8 cellular contexts compared by ENCODE assay signal in the genomic region with DNA sequence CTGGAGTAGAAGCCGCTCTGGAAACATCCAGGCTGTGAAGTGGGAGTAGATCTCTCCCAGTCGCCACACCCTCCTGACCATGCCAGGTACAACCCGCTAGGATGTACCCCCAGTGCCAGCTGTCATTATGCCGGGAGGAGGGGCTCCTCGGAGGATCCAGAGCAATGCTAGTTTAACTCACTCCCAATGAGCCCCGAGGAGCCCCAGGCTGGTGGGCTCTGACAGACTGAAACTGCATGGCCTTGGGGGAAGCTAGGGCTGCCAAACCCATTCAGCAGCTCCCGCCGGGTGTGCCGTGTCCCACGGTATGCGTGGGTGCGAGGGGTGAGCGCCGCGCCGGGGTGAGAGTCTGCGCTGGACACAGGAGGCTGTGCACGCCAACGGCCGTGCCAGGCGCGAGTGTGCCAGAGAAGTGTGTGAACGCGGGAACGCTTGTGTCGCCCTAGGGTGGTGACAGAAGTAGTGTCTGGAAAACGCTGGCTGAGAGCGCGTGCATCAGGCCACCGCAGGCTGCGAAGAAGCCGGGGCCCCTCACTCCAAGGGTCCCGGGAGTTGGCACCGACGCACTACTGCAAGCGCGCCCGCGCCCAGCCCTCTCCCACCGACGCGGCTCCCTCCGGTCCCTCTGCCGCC.
DNase-seq lines count a peak whose midpoint lies in the region; ATAC-seq and TF ChIP-seq lines count a peak whose summit lies in the region.

No MANE protein-coding gene starts in this region.

- H3K27ac ChIP-seq in IMR-90 (ENCODE audit: insufficient read depth, low read length) (peak overlapping the region; percentile 4; the same call in 1 of the 2 replicates), hepatocyte (no peak overlapping the region), skeletal muscle tissue (ENCODE audit: low read depth, low read length) (no peak overlapping the region)

- POLR2A ChIA-PET in IMR-90 (lab: Charles Lee; ENCODE audit: unreplicated experiment) = interaction anchor here (0.6 kb wide), 1 partner anchor 22 kb away, joined by 7 read pairs; no protein-coding TSS in a partner anchor

- H4K5ac ChIP-seq in IMR-90 (ENCODE audit: low read depth, low read length) = no peak overlapping the region

- no peaks in the 10 kb centered on the region for H3K9me3 ChIP-seq in IMR-90 (ENCODE audit: control insufficient read depth, insufficient read depth, low read length)
- H3K9me3 ChIP-seq in hepatocyte (ENCODE audit: low read depth) = no peaks in the 10 kb centered on the region
- no peaks in the 10 kb centered on the region for H3K9me3 ChIP-seq in skeletal muscle tissue (ENCODE audit: control insufficient read depth in 3 of 3, low read length in 3 of 3)

- H4K20me1 ChIP-seq in IMR-90 (ENCODE audit: insufficient read depth, low read length) = 0 out of 2 replicates have a peak, but pooled peaks cover 4% of the 10 kb centered on the region
- H4K20me1 ChIP-seq in hepatocyte (ENCODE audit: insufficient read depth, poor library complexity, severe bottlenecking) = no peaks in the 10 kb centered on the region

- H3K27me3 ChIP-seq in IMR-90 (ENCODE audit: control insufficient read depth, insufficient read depth, low read length) = no peaks in the 10 kb centered on the region
- peaks cover 29% of the 10 kb centered on the region for H3K27me3 ChIP-seq in hepatocyte
- no peaks in the 10 kb centered on the region for H3K27me3 ChIP-seq in skeletal muscle tissue (ENCODE audit: control insufficient read depth in 3 of 3, insufficient read depth in 3 of 3, low read length in 3 of 3)

- dilution Hi-C loops in IMR-90 (cut with HindIII; ENCODE audit: low sequenced_read_pairs, unreplicated experiment) = no loop called here

- H4K8ac ChIP-seq in IMR-90 (ENCODE audit: low read depth in 2 of 2, low read length in 2 of 2) = peak overlapping the region in 1 of 2 experiments; percentile 16; a peak in 2 of 4 replicates

- no peaks in the 10 kb centered on the region for H3K9me2 ChIP-seq in hepatocyte (replicated peaks; ENCODE audit: insufficient read depth)

- WGBS in IMR-90 (ENCODE audit: extremely low coverage in 2 of 2, insufficient read length in 1 of 2), 2 experiments = 0% methylated on average over 8 of the region's 44 CpGs; no CpG with 5 or more reads in 1 of the 2 experiments
- WGBS in hepatocyte (ENCODE audit: low lambda C conversion rate, missing lambda C conversion rate) = 7% methylated on average over 44 of the region's 44 CpGs

- in situ Hi-C loops in IMR-90 (cut with MboI; ENCODE audit: low sequenced_read_pairs) = no loop called here

- H3K56ac ChIP-seq in IMR-90 (ENCODE audit: extremely low read depth, insufficient read depth, low read length) = peak overlapping the region; percentile 43; the same call in 1 of the 2 replicates

- no peaks in the 10 kb centered on the region for H3K27me3 Mint-ChIP-seq in activated T-cell treated with anti-CD3 and anti-CD28 coated beads, Interleukin-2, amount 50 U/mL, for 72 hours (ENCODE audit: low read depth)

- no peak for TF ChIP-seq POLR2A in IMR-90 (IDR thresholded peaks at IDR 0.05; ENCODE audit: low read depth, low read length)

- no peaks in the 10 kb centered on the region for H3K9me3 Mint-ChIP-seq in activated T-cell treated with anti-CD3 and anti-CD28 coated beads, Interleukin-2, amount 50 U/mL, for 72 hours

- H4K91ac ChIP-seq in IMR-90 (ENCODE audit: insufficient read depth, low read depth, low read length) = peak overlapping the region; percentile 39

- TF ChIP-seq CTCF in AG10803 (conservative IDR thresholded peaks at IDR 0.05; ENCODE audit: low read length) (no peak), IMR-90 (conservative IDR thresholded peaks at IDR 0.05; ENCODE audit: low read depth, low read length) (no peak), hepatocyte (IDR thresholded peaks at IDR 0.05; ENCODE audit: poor library complexity) (no peak)

- peak overlapping the region; percentile 56 for H3K4ac ChIP-seq in IMR-90 (ENCODE audit: low read depth, low read length)

- peak overlapping the region; percentile 66 for H3K27ac Mint-ChIP-seq in activated T-cell treated with anti-CD3 and anti-CD28 coated beads, Interleukin-2, amount 50 U/mL, for 72 hours

- no peak for TF ChIP-seq RAD21 in IMR-90 (IDR thresholded peaks at IDR 0.05; ENCODE audit: low read length)

- H2BK120ac ChIP-seq in IMR-90 (ENCODE audit: low read depth, low read length) = peak overlapping the region; percentile 22

- no peak overlapping the region for H2BK20ac ChIP-seq in IMR-90 (ENCODE audit: low read depth, low read length)

- H3K4me3 ChIP-seq in AG10803 (ENCODE audit: low read length) (peak overlapping the region; percentile 75), IMR-90 (ENCODE audit: insufficient read depth, low read depth, low read length) (peak overlapping the region; percentile 60), hepatocyte (peak overlapping the region; percentile 29), skeletal muscle tissue (ENCODE audit: low read length in 3 of 3) (peak overlapping the region; percentile 73 to 78 (median 77))

- peaks cover 88% of the 10 kb centered on the region for H3K4me1 Mint-ChIP-seq in activated T-cell treated with anti-CD3 and anti-CD28 coated beads, Interleukin-2, amount 50 U/mL, for 72 hours (ENCODE audit: low read depth)

- peaks cover 3 to 4% of the 10 kb centered on the region in 2 donors for H3K36me3 Mint-ChIP-seq in activated T-cell treated with anti-CD3 and anti-CD28 coated beads, Interleukin-2, amount 50 U/mL, for 72 hours (ENCODE audit: insufficient read depth in 2 of 2)

- peak overlapping the region; percentile 46; the same call in 1 of the 2 replicates for H2AK5ac ChIP-seq in IMR-90 (ENCODE audit: low read depth, low read length)

- peak overlapping the region; percentile 93 for H2AFZ ChIP-seq in IMR-90 (replicated peaks; ENCODE audit: low read length, poor library complexity)
- H2AFZ ChIP-seq in hepatocyte = no peak overlapping the region

- peaks cover 13 to 31% of the 10 kb centered on the region in 2 experiments for H3K79me1 ChIP-seq in IMR-90 (ENCODE audit: low read depth in 1 of 2, low read length in 2 of 2)

- H3K4me1 ChIP-seq in IMR-90 (ENCODE audit: control insufficient read depth, insufficient read depth, low read length) (peaks cover 18% of the 10 kb centered on the region), hepatocyte (ENCODE audit: insufficient read depth) (peaks cover 12% of the 10 kb centered on the region), skeletal muscle tissue (ENCODE audit: control insufficient read depth in 3 of 3, insufficient read depth in 3 of 3, low read length in 3 of 3) (peaks cover 16 to 37% (median 27%) of the 10 kb centered on the region in 3 donors)

- H3K23ac ChIP-seq in IMR-90 (ENCODE audit: low read depth, low read length) = peak overlapping the region; percentile 82

- H3K9ac ChIP-seq in IMR-90 (ENCODE audit: low read depth, low read length) = peak overlapping the region; percentile 68
- peak overlapping the region; percentile 15 to 79 (median 64) for H3K9ac ChIP-seq in skeletal muscle tissue (ENCODE audit: low read depth in 1 of 3, low read length in 3 of 3)

- H3K18ac ChIP-seq in IMR-90 (ENCODE audit: low read depth, low read length) = peak overlapping the region; percentile 0; the same call in 1 of the 2 replicates

- CTCF ChIA-PET in IMR-90 (lab: Yijun Ruan, JAX) = interaction anchor here (1.0 kb wide), 1 partner anchor 88 kb away, joined by 3 read pairs; no protein-coding TSS in a partner anchor

- H3K9me1 ChIP-seq in IMR-90 (ENCODE audit: insufficient read depth, low read length) = peaks cover 30% of the 10 kb centered on the region

- no TSS peak for BruUV-seq in IMR-90 (replicated peaks; lab: Mats Ljungman, UMichigan)

- DNase-seq in AG10803 (ENCODE audit: low read depth) (no peak), IMR-90 (no peak), hepatocyte (ENCODE audit: low spot score) (no peak), EL (no peak)
- DNase-seq in activated T-cell treated with anti-CD3 and anti-CD28 coated beads, Interleukin-2, amount 50 U/mL, for 72 hours = peak in 1 of 2 donors; percentile 51

- peak overlapping the region; percentile 82 for H3K14ac ChIP-seq in IMR-90 (replicated peaks; ENCODE audit: low read depth, low read length)

- H2AK9ac ChIP-seq in IMR-90 (replicated peaks; ENCODE audit: low read depth, low read length, poor library complexity) = peak overlapping the region; percentile 88

- ATAC-seq in GM19328 (IDR thresholded peaks at IDR 0.05; ENCODE audit: unreplicated experiment) = peak; percentile 13
- ATAC-seq in IMR-90 (ENCODE audit: low read depth) = peak; percentile 12
- peak; percentile 10 to 37 for ATAC-seq in activated T-cell treated with anti-CD3 and anti-CD28 coated beads, Interleukin-2, amount 50 U/mL, for 72 hours (replicated peaks in 1 of 2)
- no peak for ATAC-seq in GM18858 (IDR thresholded peaks at IDR 0.05; ENCODE audit: unreplicated experiment)

- H3K4me2 ChIP-seq in IMR-90 (ENCODE audit: low read depth, low read length) = peak overlapping the region; percentile 82
- H3K4me2 ChIP-seq in hepatocyte = peak overlapping the region; percentile 95

- no peaks in the 10 kb centered on the region for H3K79me2 ChIP-seq in hepatocyte

- H2BK15ac ChIP-seq in IMR-90 (ENCODE audit: low read depth, low read length) = no peak overlapping the region

- no peaks in the 10 kb centered on the region for H3K36me3 ChIP-seq in IMR-90 (ENCODE audit: control insufficient read depth, insufficient read depth, low read length)
- no peaks in the 10 kb centered on the region for H3K36me3 ChIP-seq in hepatocyte (replicated peaks; ENCODE audit: insufficient read depth, low read depth)
- H3K36me3 ChIP-seq in skeletal muscle tissue (ENCODE audit: control insufficient read depth in 3 of 3, insufficient read depth in 3 of 3, low read length in 3 of 3) = no peaks in the 10 kb centered on the region

- peak overlapping the region; percentile 24 for H2BK5ac ChIP-seq in IMR-90 (ENCODE audit: low read depth, low read length, poor library complexity, severe bottlenecking)

- H3K4me3 Mint-ChIP-seq in activated T-cell treated with anti-CD3 and anti-CD28 coated beads, Interleukin-2, amount 50 U/mL, for 72 hours = peak overlapping the region; percentile 56 to 97

- intact Hi-C loops in IMR-90 (cut with micrococcal nuclease) = loop anchor here (5.0 kb wide), 1 partner anchor 39 kb away; no protein-coding TSS in a partner anchor

TF ChIP-seq in IMR-90, 13 proteins besides CTCF, POLR2A, EP300 and RAD21:
- peak; percentile 24; the same call in 1 of the 2 replicates for TF ChIP-seq MXI1 (IDR thresholded peaks at IDR 0.05; ENCODE audit: borderline replicate concordance, low read depth, low read length)
- no peak for TF ChIP-seq FOS (IDR thresholded peaks at IDR 0.05; ENCODE audit: low read depth, low read length)
